13 cellular contexts compared by ENCODE assay signal in the genomic region with DNA sequence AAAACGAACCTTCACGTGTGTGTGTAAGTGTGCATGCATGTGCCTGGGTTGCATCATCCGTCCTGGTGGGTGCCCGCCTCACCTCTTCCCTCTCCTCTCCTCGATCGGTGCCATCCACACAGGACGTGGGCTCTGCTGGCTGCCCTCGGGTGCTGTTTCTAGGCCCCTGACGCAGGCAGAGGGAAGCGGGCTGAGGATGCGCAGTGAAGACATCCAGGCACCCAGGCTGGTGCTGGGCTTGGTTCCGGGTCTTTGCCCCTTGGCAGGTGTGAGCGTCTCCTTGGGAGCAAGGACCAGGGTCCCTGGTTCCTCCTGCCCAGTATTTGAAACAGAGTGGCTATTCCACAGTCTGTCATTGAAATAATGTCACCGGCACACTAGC. TPM values are rescaled to one million over a fixed set of nuclear protein-coding genes. Genes with fewer than 3 reads are reported as not detected.
DNase-seq lines count a peak whose midpoint lies in the region; ATAC-seq and TF ChIP-seq lines count a peak whose summit lies in the region.
"Had no signal": no experiment of that assay in that cellular context is flagged by ENCODE, and none has a peak within 500 bp of the region (broad histone marks: within the 10 kb centered on the region; RNA-seq: fewer than 3 reads in every experiment).

No MANE protein-coding gene starts in this region.

- peak overlapping the region; percentile 42 for H3K4me3 ChIP-seq in BLaER1
- H3K4me3 ChIP-seq in Peyer's patch = peak overlapping the region; percentile 3 to 33 (median 30)
- H3K4me3 ChIP-seq in esophagus squamous epithelium = peak overlapping the region in 3 of 4 donors; percentile 33 to 48 (median 40)
- H3K4me3 ChIP-seq in skeletal muscle satellite cell (ENCODE audit: low read length) = no peak overlapping the region
- no peak overlapping the region for H3K4me3 ChIP-seq in trophoblast cell (ENCODE audit: low read depth, low read length)

- H3K4me2 ChIP-seq in BLaER1 (peak overlapping the region; percentile 88), skeletal muscle satellite cell (ENCODE audit: low read length) (peak overlapping the region; percentile 68), trophoblast cell (ENCODE audit: low read length) (no peak overlapping the region)

- no peaks in the 10 kb centered on the region for H3K79me1 ChIP-seq in trophoblast cell (ENCODE audit: low read length)

- no peak overlapping the region for H3K14ac ChIP-seq in trophoblast cell (ENCODE audit: low read length)

- in situ Hi-C loops in KBM-7 (cut with MboI; ENCODE audit: low pct_unique_long_range_greater_than_20kb, low sequenced_read_pairs) = no loop called here

- H3K9me3 ChIP-seq in BLaER1 = no peaks in the 10 kb centered on the region
- H3K9me3 ChIP-seq in Peyer's patch = no peaks in the 10 kb centered on the region
- no peaks in the 10 kb centered on the region for H3K9me3 ChIP-seq in esophagus squamous epithelium
- H3K9me3 ChIP-seq in skeletal muscle satellite cell (replicated peaks; ENCODE audit: low read length) = no peaks in the 10 kb centered on the region
- H3K9me3 ChIP-seq in trophoblast cell (ENCODE audit: insufficient read depth, low read depth, low read length) = no peaks in the 10 kb centered on the region

- H3K27ac ChIP-seq in BLaER1 (0 out of 2 replicates have a peak overlapping the region, but pooled peaks have one; percentile 24), Peyer's patch (peak overlapping the region in 2 of 4 donors; percentile 26 to 54), esophagus squamous epithelium (peak overlapping the region; percentile 55 to 76 (median 68)), trophoblast cell (ENCODE audit: low read depth, low read length) (no peak overlapping the region)

- no peaks in the 10 kb centered on the region for H3K36me3 ChIP-seq in BLaER1
- no peaks in the 10 kb centered on the region for H3K36me3 ChIP-seq in Peyer's patch
- no peaks in the 10 kb centered on the region for H3K36me3 ChIP-seq in esophagus squamous epithelium
- H3K36me3 ChIP-seq in skeletal muscle satellite cell (ENCODE audit: insufficient read depth, low read length) = no peaks in the 10 kb centered on the region
- H3K36me3 ChIP-seq in trophoblast cell (ENCODE audit: control insufficient read depth in 1 of 2, insufficient read depth in 2 of 2, low read length in 2 of 2) = no peaks in the 10 kb centered on the region

- H3K23ac ChIP-seq in trophoblast cell (ENCODE audit: low read length) = no peak overlapping the region

- H3K9ac ChIP-seq in BLaER1 (no peak overlapping the region), skeletal muscle satellite cell (ENCODE audit: low read depth, low read length) (peak overlapping the region; percentile 45), trophoblast cell (ENCODE audit: low read length) (no peak overlapping the region)

- 68 to 90% methylated on average over 7 to 10 of the region's 14 CpGs for WGBS in esophagus squamous epithelium, 2 donors
- WGBS in trophoblast cell (ENCODE audit: extremely low coverage, insufficient coverage, insufficient read length) = no CpG with 5 or more reads among the region's 14 CpGs

- no peak overlapping the region for H2BK12ac ChIP-seq in trophoblast cell (ENCODE audit: low read length)

- no peak for TF ChIP-seq POLR2A in Peyer's patch (IDR thresholded peaks at IDR 0.05)
- TF ChIP-seq POLR2A in esophagus squamous epithelium (IDR thresholded peaks at IDR 0.05) = no peak

- no peak overlapping the region for H4K12ac ChIP-seq in trophoblast cell (ENCODE audit: low read depth, low read length)

- DNase-seq in Peyer's patch = no peak
- DNase-seq in esophagus squamous epithelium (lab: John Stamatoyannopoulos, UW) = no peak
- DNase-seq in KBM-7 = no peak
- no peak for DNase-seq in NCI-H82 treated with DMSO at 0.1 percent for 48 hours (lab: John Stamatoyannopoulos, UW; ENCODE audit: unreplicated experiment)
- DNase-seq in trophoblast cell = no peak
- DNase-seq: effector CD4-positive, alpha-beta T cell; Kasumi-1; NCI-H1694; NCI-H748 treated with DMSO at 0.1 percent for 48 hours; SIG-M5 had no signal

- no peak overlapping the region for H2AFZ ChIP-seq in trophoblast cell (ENCODE audit: insufficient read depth, low read length, poor library complexity)

- no peak overlapping the region for H2BK120ac ChIP-seq in trophoblast cell (ENCODE audit: insufficient read depth, low read length, poor library complexity)

- H4K8ac ChIP-seq in trophoblast cell (ENCODE audit: low read depth, low read length) = no peak overlapping the region

- no peaks in the 10 kb centered on the region for H4K20me1 ChIP-seq in BLaER1

- no peak overlapping the region for H3K18ac ChIP-seq in trophoblast cell (ENCODE audit: low read length)

- H2BK5ac ChIP-seq in trophoblast cell (ENCODE audit: low read depth, low read length, poor library complexity) = no peak overlapping the region

- no peak overlapping the region for H2AK5ac ChIP-seq in trophoblast cell (ENCODE audit: low read length)

- no peak overlapping the region for H3K4ac ChIP-seq in trophoblast cell (ENCODE audit: low read depth, low read length)

- TF ChIP-seq CTCF in Peyer's patch (IDR thresholded peaks at IDR 0.05) = no peak
- no peak for TF ChIP-seq CTCF in esophagus squamous epithelium (IDR thresholded peaks at IDR 0.05)

- intact Hi-C loops in esophagus squamous epithelium (cut with DNase I) = no loop called here

- H4K91ac ChIP-seq in trophoblast cell (ENCODE audit: low read depth, low read length) = no peak overlapping the region

- ATAC-seq in HG02852 (IDR thresholded peaks at IDR 0.05; ENCODE audit: unreplicated experiment) = no peak

- no peaks in the 10 kb centered on the region for H3K79me2 ChIP-seq in trophoblast cell (ENCODE audit: control insufficient read depth, insufficient read depth, low read length, poor library complexity)

- peaks cover 36% of the 10 kb centered on the region for H3K4me1 ChIP-seq in BLaER1
- H3K4me1 ChIP-seq in Peyer's patch = peaks cover 0 to 13% (median 4%) of the 10 kb centered on the region in 4 donors
- peaks cover 11 to 19% (median 12%) of the 10 kb centered on the region in 3 donors for H3K4me1 ChIP-seq in esophagus squamous epithelium
- H3K4me1 ChIP-seq in skeletal muscle satellite cell (ENCODE audit: control insufficient read depth, insufficient read depth, low read length) = peaks cover 13% of the 10 kb centered on the region
- no peaks in the 10 kb centered on the region for H3K4me1 ChIP-seq in trophoblast cell (ENCODE audit: control insufficient read depth in 1 of 2, insufficient read depth in 2 of 2, low read length in 2 of 2)

- H3K27me3 ChIP-seq in BLaER1 = no peaks in the 10 kb centered on the region
- no peaks in the 10 kb centered on the region for H3K27me3 ChIP-seq in Peyer's patch
- H3K27me3 ChIP-seq in esophagus squamous epithelium = no peaks in the 10 kb centered on the region
- H3K27me3 ChIP-seq in skeletal muscle satellite cell (ENCODE audit: control insufficient read depth, insufficient read depth, low read length) = no peaks in the 10 kb centered on the region
- H3K27me3 ChIP-seq in trophoblast cell (ENCODE audit: insufficient read depth, low read length) = no peaks in the 10 kb centered on the region

RNA-seq across cellular contexts. Expression of gene ADCY3, which starts 6.2 kb away (rescaled TPM):
- 100 to 1,000 TPM in 1 of 4 donors, 10 to 100 TPM in 3; 23.6 to 195 (median 56.4) TPM for total RNA-seq in Peyer's patch
- total RNA-seq in esophagus squamous epithelium = 10 to 100 TPM; 14.8 to 48.3 (median 34.3) TPM
- total RNA-seq in skeletal muscle satellite cell (2012; rRNA removed) = 31.9 and 34.1 TPM in 2 replicates
- polyA plus RNA-seq in trophoblast cell (2013) = 3.9 and 4.6 TPM in 2 replicates

RNA-seq across cellular contexts. Expression of gene DNAJC27, which starts 45.5 kb away (rescaled TPM):
- 10 to 100 TPM in 1 of 4 donors, 1 to 10 TPM in 3; 2.7 to 12.4 (median 7.8) TPM for total RNA-seq in Peyer's patch
- 1 to 10 TPM; 2.1 to 4.6 (median 4.2) TPM for total RNA-seq in esophagus squamous epithelium
- 0.76 and 5.0 TPM in 2 replicates for total RNA-seq in skeletal muscle satellite cell (2012; rRNA removed)
- 2.5 TPM in 2 replicates for polyA plus RNA-seq in trophoblast cell (2013)

Comparison
In these comparisons a context has a peak if more than half of its experiments do, and no peak if none do; other contexts are left out.
1. H3K4me3 ChIP-seq: peak in BLaER1 (single experiment), Peyer's patch (4 of 4) and esophagus squamous epithelium (3 of 4); none in skeletal muscle satellite cell (single experiment) and trophoblast cell (single experiment).